ENCODE assay signal across 18 cellular contexts in the genomic region with DNA sequence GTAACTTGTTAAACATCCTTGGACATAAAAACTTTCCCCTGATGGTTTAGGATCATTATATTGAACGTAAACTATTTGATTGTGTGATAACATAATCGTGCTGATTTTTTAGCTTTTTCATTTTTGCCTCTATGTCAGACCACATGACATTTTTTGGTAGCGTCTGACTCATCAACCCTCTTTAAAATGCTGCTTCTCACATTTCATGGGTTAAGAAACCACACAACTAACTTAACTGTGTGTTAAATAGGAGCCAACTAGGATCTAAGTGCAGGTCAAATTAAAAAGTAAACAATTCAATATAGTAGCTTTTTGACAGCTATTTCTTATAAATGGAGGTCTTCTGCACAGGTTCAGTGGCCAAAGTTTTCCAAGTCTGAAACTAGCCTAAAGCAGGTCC. TPM values are rescaled to one million over a fixed set of nuclear protein-coding genes. Genes with fewer than 3 reads are reported as not detected.
DNase-seq lines count a peak whose midpoint lies in the region; ATAC-seq and TF ChIP-seq lines count a peak whose summit lies in the region.
"Had no signal": no experiment of that assay in that cellular context is flagged by ENCODE, and none has a peak within 500 bp of the region (broad histone marks: within the 10 kb centered on the region; RNA-seq: fewer than 3 reads in every experiment).

No MANE protein-coding gene starts in this region.

- H3K27me3 ChIP-seq in right lobe of liver = no peaks in the 10 kb centered on the region
- H3K27me3 ChIP-seq: upper lobe of right lung had no signal

- H3K4me3 Mint-ChIP-seq in activated T-helper 2 cell treated with anti-CD3 and anti-CD28 coated beads, Interferon-gamma antibody, Interleukin-2, Interleukin-4, amounts not matched to agents 10 μg/mL and 5 μg/mL and 100 μg/mL, durations not matched to agents 14 hours and 24 hours and 36 hours (ENCODE audit: low read depth) = no peak overlapping the region
- H3K4me3 Mint-ChIP-seq: dendritic cell treated with granulocyte-macrophage colony-stimulating factor and Interleukin-4, amounts not matched to agents 40 ng/mL and 50 ng/mL, for 4 days; IgD-negative memory B cell; stimulated activated naive B cell treated with anti-CD40 and anti-IgM and Interleukin-4, amounts not matched to agents 10 μg/mL and 1 μg/mL and 100 μg/mL, for 72 hours had no signal

- WGBS in right lobe of liver (ENCODE audit: insufficient coverage, low coverage, low lambda C conversion rate, missing lambda C conversion rate) = 76% methylated on average over 3 of the region's 3 CpGs

- DNase-seq in A172 (ENCODE audit: low spot score) = peak; percentile 28
- peak; percentile 67 for DNase-seq in HCEC 1CT
- no peak for DNase-seq in activated T-helper 2 cell treated with anti-CD3 and anti-CD28 coated beads, Interferon-gamma antibody, Interleukin-2, Interleukin-4, amounts not matched to agents 10 μg/mL and 5 μg/mL and 100 μg/mL, durations not matched to agents 14 hours and 24 hours and 36 hours (ENCODE audit: low spot score)
- peak; percentile 13 for DNase-seq in fibroblast of pulmonary artery (ENCODE audit: low read depth)
- DNase-seq in right lobe of liver = no peak
- no peak for DNase-seq in cerebellum (ENCODE audit: low spot score)
- no peak for DNase-seq in globus pallidus (ENCODE audit: low spot score)
- no peak for DNase-seq in NCI-H510A (lab: John Stamatoyannopoulos, UW)
- DNase-seq: activated CD4-positive, alpha-beta T cell treated with anti-CD3 and anti-CD28 coated beads, Interleukin-2, amount 50 U/mL, for 4 hours; amygdala; NCI-H1417; NCI-H226; stimulated activated naive B cell treated with anti-CD40 and anti-IgM and Interleukin-4, amounts not matched to agents 10 μg/mL and 1 μg/mL and 100 μg/mL, for 72 hours; T-helper 9 cell; upper lobe of right lung had no signal

- intact Hi-C loops in activated T-helper 2 cell treated with anti-CD3 and anti-CD28 coated beads, Interferon-gamma antibody, Interleukin-2, Interleukin-4, amounts not matched to agents 10 μg/mL and 5 μg/mL and 100 μg/mL, durations not matched to agents 14 hours and 24 hours and 36 hours (cut with micrococcal nuclease) = no loop called here
- intact Hi-C loops in right lobe of liver (cut with DNase I) = no loop called here

- peaks cover 70% of the 10 kb centered on the region for H3K36me3 Mint-ChIP-seq in activated T-helper 2 cell treated with anti-CD3 and anti-CD28 coated beads, Interferon-gamma antibody, Interleukin-2, Interleukin-4, amounts not matched to agents 10 μg/mL and 5 μg/mL and 100 μg/mL, durations not matched to agents 14 hours and 24 hours and 36 hours (ENCODE audit: low read depth)

- peak overlapping the region; percentile 33 for H3K27ac Mint-ChIP-seq in activated T-helper 2 cell treated with anti-CD3 and anti-CD28 coated beads, Interferon-gamma antibody, Interleukin-2, Interleukin-4, amounts not matched to agents 10 μg/mL and 5 μg/mL and 100 μg/mL, durations not matched to agents 14 hours and 24 hours and 36 hours
- H3K27ac Mint-ChIP-seq: dendritic cell treated with granulocyte-macrophage colony-stimulating factor and Interleukin-4, amounts not matched to agents 40 ng/mL and 50 ng/mL, for 4 days; IgD-negative memory B cell; stimulated activated naive B cell treated with anti-CD40 and anti-IgM and Interleukin-4, amounts not matched to agents 10 μg/mL and 1 μg/mL and 100 μg/mL, for 72 hours had no signal

- TF ChIP-seq POLR2A in right lobe of liver (IDR thresholded peaks at IDR 0.05) = no peak

- H3K27me3 Mint-ChIP-seq in activated T-helper 2 cell treated with anti-CD3 and anti-CD28 coated beads, Interferon-gamma antibody, Interleukin-2, Interleukin-4, amounts not matched to agents 10 μg/mL and 5 μg/mL and 100 μg/mL, durations not matched to agents 14 hours and 24 hours and 36 hours (ENCODE audit: low read depth) = no peaks in the 10 kb centered on the region
- H3K27me3 Mint-ChIP-seq: dendritic cell treated with granulocyte-macrophage colony-stimulating factor and Interleukin-4, amounts not matched to agents 40 ng/mL and 50 ng/mL, for 4 days; IgD-negative memory B cell; stimulated activated naive B cell treated with anti-CD40 and anti-IgM and Interleukin-4, amounts not matched to agents 10 μg/mL and 1 μg/mL and 100 μg/mL, for 72 hours had no signal

- H3K4me3 ChIP-seq in fibroblast of pulmonary artery (replicated peaks; ENCODE audit: low read depth, low read length) (no peak overlapping the region), right lobe of liver (no peak overlapping the region)
- H3K4me3 ChIP-seq: upper lobe of right lung had no signal

- peaks cover 31% of the 10 kb centered on the region for H3K4me1 Mint-ChIP-seq in activated T-helper 2 cell treated with anti-CD3 and anti-CD28 coated beads, Interferon-gamma antibody, Interleukin-2, Interleukin-4, amounts not matched to agents 10 μg/mL and 5 μg/mL and 100 μg/mL, durations not matched to agents 14 hours and 24 hours and 36 hours (ENCODE audit: low read depth)

- peaks cover 0 to 9% (median 1%) of the 10 kb centered on the region in 4 donors for H3K36me3 ChIP-seq in right lobe of liver

- ATAC-seq in right lobe of liver = no peak
- ATAC-seq: stimulated activated naive B cell treated with anti-CD40 and anti-IgM and Interleukin-4, amounts not matched to agents 10 μg/mL and 1 μg/mL and 100 μg/mL, for 72 hours; upper lobe of right lung had no signal

- H3K4me1 ChIP-seq in right lobe of liver = no peaks in the 10 kb centered on the region
- H3K4me1 ChIP-seq: parathyroid adenoma, upper lobe of right lung had no signal

- H3K9me3 Mint-ChIP-seq in activated T-helper 2 cell treated with anti-CD3 and anti-CD28 coated beads, Interferon-gamma antibody, Interleukin-2, Interleukin-4, amounts not matched to agents 10 μg/mL and 5 μg/mL and 100 μg/mL, durations not matched to agents 14 hours and 24 hours and 36 hours = no peaks in the 10 kb centered on the region
- H3K9me3 Mint-ChIP-seq: dendritic cell treated with granulocyte-macrophage colony-stimulating factor and Interleukin-4, amounts not matched to agents 40 ng/mL and 50 ng/mL, for 4 days; IgD-negative memory B cell; stimulated activated naive B cell treated with anti-CD40 and anti-IgM and Interleukin-4, amounts not matched to agents 10 μg/mL and 1 μg/mL and 100 μg/mL, for 72 hours had no signal

- H3K9me3 ChIP-seq in right lobe of liver = no peaks in the 10 kb centered on the region
- H3K9me3 ChIP-seq: upper lobe of right lung had no signal

- no peak for TF ChIP-seq CTCF in fibroblast of pulmonary artery (IDR thresholded peaks at IDR 0.05; ENCODE audit: low read length, missing control alignments)
- no peak for TF ChIP-seq CTCF in right lobe of liver (IDR thresholded peaks at IDR 0.05)

- H3K27ac ChIP-seq in right lobe of liver = no peak overlapping the region
- H3K27ac ChIP-seq: parathyroid adenoma, upper lobe of right lung had no signal

RNA-seq across cellular contexts. Expression of gene BTG3, which starts 9.8 kb away (rescaled TPM):
- 41.8 and 58.7 TPM in 2 replicates for total RNA-seq in A172 (2014; rRNA removed; shearing (Covaris generic))
- 58.3 and 58.9 TPM in 2 replicates for total RNA-seq in activated T-helper 2 cell treated with anti-CD3 and anti-CD28 coated beads, Interferon-gamma antibody, Interleukin-2, Interleukin-4, amounts not matched to agents 10 μg/mL and 5 μg/mL and 100 μg/mL, durations not matched to agents 14 hours and 24 hours and 36 hours
- total RNA-seq in right lobe of liver = 10 to 100 TPM in 2 of 6 experiments, 1 to 10 TPM in 4; 1.1 to 14.3 (median 5.6) TPM
- 23.2 TPM for total RNA-seq in cerebellum

Comparison
In these comparisons a context has a peak if more than half of its experiments do, and no peak if none do; other contexts are left out.
1. DNase-seq: peak in A172 (single experiment), HCEC 1CT (single experiment) and fibroblast of pulmonary artery (single experiment); none in activated T-helper 2 cell treated with anti-CD3 and anti-CD28 coated beads, Interferon-gamma antibody, Interleukin-2, Interleukin-4, amounts not matched to agents 10 μg/mL and 5 μg/mL and 100 μg/mL, durations not matched to agents 14 hours and 24 hours and 36 hours (single experiment), right lobe of liver (0 of 3), cerebellum (single experiment), globus pallidus (single experiment) and NCI-H510A (single experiment).